ENCODE assay signal across 1 cellular context in the genomic region with DNA sequence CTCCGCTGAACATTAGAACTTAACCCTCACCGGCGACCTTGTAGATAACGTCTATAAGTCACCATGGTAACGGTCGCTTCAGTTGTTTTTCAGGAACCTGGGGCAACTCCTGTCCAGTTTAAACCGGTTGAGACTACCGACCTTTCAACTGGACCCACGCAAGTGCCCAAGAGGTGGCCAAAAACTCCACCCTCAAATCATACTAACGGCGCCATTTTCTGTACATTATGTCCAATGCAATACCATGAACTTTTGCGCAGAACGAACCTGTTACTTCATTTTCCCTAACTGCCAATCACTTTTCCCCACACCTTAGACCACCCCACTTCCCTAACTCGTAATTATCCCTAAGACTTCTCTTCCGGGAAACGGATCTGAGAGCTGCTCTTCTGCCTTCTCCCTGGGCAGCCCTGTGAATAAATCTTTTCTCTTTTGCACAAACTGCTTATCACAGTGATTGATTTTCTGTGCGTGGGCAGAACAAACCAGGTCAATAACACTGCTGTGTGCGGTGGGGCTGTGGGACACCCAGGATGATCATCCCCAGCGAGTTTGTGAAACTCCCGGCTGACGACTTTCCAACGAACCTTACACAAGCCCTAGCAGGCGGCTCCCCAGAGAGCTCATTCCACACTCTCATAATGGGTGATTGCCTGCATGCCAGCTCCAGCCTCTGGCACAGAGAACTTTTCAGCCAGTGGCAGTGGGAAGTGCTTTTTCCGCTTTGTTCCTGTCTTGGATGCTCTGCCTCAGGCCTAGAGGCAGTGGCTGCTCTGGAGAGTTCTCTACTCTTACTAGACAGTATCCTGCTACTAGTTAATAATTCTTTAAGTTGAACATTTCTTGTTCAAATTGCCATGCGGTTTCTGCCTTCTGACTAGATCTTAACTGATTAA.
TF ChIP-seq lines count a peak whose summit lies in the region.

No MANE protein-coding gene starts in this region.

TF ChIP-seq in HepG2, 621 proteins besides CTCF, POLR2A, EP300 and RAD21 (continued from another document):
- TF ChIP-seq, protein P1, sequence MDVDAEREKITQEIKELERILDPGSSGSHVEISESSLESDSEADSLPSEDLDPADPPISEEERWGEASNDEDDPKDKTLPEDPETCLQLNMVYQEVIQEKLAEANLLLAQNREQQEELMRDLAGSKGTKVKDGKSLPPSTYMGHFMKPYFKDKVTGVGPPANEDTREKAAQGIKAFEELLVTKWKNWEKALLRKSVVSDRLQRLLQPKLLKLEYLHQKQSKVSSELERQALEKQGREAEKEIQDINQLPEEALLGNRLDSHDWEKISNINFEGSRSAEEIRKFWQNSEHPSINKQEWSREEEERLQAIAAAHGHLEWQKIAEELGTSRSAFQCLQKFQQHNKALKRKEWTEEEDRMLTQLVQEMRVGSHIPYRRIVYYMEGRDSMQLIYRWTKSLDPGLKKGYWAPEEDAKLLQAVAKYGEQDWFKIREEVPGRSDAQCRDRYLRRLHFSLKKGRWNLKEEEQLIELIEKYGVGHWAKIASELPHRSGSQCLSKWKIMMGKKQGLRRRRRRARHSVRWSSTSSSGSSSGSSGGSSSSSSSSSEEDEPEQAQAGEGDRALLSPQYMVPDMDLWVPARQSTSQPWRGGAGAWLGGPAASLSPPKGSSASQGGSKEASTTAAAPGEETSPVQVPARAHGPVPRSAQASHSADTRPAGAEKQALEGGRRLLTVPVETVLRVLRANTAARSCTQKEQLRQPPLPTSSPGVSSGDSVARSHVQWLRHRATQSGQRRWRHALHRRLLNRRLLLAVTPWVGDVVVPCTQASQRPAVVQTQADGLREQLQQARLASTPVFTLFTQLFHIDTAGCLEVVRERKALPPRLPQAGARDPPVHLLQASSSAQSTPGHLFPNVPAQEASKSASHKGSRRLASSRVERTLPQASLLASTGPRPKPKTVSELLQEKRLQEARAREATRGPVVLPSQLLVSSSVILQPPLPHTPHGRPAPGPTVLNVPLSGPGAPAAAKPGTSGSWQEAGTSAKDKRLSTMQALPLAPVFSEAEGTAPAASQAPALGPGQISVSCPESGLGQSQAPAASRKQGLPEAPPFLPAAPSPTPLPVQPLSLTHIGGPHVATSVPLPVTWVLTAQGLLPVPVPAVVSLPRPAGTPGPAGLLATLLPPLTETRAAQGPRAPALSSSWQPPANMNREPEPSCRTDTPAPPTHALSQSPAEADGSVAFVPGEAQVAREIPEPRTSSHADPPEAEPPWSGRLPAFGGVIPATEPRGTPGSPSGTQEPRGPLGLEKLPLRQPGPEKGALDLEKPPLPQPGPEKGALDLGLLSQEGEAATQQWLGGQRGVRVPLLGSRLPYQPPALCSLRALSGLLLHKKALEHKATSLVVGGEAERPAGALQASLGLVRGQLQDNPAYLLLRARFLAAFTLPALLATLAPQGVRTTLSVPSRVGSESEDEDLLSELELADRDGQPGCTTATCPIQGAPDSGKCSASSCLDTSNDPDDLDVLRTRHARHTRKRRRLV (CRISPR knock-in tag; IDR thresholded peaks at IDR 0.05) = no peak
- TF ChIP-seq ZNF280D (CRISPR knock-in tag; IDR thresholded peaks at IDR 0.05) (peak; percentile 77; the same call in 1 of the 2 replicates), ZMYM3 (CRISPR knock-in tag; IDR thresholded peaks at IDR 0.05) (no peak), ZNF451 (CRISPR knock-in tag; IDR thresholded peaks at IDR 0.05) (0 out of 2 replicates have a peak, but pooled peaks have one; percentile 41), KLF12 (CRISPR knock-in tag; IDR thresholded peaks at IDR 0.05; ENCODE audit: borderline replicate concordance) (0 out of 2 replicates have a peak, but pooled peaks have one; percentile 47), WIZ (CRISPR knock-in tag; IDR thresholded peaks at IDR 0.05) (peak; percentile 73; the same call in 1 of the 2 replicates), ZNF282 (IDR thresholded peaks at IDR 0.05; ENCODE audit: partially characterized antibody) (no peak), HOXA3 (CRISPR knock-in tag; IDR thresholded peaks at IDR 0.05) (peak; percentile 70; the same call in 1 of the 2 replicates)
- TF ChIP-seq, protein P2, sequence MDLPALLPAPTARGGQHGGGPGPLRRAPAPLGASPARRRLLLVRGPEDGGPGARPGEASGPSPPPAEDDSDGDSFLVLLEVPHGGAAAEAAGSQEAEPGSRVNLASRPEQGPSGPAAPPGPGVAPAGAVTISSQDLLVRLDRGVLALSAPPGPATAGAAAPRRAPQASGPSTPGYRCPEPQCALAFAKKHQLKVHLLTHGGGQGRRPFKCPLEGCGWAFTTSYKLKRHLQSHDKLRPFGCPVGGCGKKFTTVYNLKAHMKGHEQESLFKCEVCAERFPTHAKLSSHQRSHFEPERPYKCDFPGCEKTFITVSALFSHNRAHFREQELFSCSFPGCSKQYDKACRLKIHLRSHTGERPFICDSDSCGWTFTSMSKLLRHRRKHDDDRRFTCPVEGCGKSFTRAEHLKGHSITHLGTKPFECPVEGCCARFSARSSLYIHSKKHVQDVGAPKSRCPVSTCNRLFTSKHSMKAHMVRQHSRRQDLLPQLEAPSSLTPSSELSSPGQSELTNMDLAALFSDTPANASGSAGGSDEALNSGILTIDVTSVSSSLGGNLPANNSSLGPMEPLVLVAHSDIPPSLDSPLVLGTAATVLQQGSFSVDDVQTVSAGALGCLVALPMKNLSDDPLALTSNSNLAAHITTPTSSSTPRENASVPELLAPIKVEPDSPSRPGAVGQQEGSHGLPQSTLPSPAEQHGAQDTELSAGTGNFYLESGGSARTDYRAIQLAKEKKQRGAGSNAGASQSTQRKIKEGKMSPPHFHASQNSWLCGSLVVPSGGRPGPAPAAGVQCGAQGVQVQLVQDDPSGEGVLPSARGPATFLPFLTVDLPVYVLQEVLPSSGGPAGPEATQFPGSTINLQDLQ (CRISPR knock-in tag; IDR thresholded peaks at IDR 0.05) = no peak
- TF ChIP-seq, protein P3, sequence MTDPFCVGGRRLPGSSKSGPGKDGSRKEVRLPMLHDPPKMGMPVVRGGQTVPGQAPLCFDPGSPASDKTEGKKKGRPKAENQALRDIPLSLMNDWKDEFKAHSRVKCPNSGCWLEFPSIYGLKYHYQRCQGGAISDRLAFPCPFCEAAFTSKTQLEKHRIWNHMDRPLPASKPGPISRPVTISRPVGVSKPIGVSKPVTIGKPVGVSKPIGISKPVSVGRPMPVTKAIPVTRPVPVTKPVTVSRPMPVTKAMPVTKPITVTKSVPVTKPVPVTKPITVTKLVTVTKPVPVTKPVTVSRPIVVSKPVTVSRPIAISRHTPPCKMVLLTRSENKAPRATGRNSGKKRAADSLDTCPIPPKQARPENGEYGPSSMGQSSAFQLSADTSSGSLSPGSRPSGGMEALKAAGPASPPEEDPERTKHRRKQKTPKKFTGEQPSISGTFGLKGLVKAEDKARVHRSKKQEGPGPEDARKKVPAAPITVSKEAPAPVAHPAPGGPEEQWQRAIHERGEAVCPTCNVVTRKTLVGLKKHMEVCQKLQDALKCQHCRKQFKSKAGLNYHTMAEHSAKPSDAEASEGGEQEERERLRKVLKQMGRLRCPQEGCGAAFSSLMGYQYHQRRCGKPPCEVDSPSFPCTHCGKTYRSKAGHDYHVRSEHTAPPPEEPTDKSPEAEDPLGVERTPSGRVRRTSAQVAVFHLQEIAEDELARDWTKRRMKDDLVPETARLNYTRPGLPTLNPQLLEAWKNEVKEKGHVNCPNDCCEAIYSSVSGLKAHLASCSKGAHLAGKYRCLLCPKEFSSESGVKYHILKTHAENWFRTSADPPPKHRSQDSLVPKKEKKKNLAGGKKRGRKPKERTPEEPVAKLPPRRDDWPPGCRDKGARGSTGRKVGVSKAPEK (CRISPR knock-in tag; IDR thresholded peaks at IDR 0.05; ENCODE audit: borderline replicate concordance) = 0 out of 2 replicates have a peak, but pooled peaks have one; percentile 23
- TF ChIP-seq, protein P4, sequence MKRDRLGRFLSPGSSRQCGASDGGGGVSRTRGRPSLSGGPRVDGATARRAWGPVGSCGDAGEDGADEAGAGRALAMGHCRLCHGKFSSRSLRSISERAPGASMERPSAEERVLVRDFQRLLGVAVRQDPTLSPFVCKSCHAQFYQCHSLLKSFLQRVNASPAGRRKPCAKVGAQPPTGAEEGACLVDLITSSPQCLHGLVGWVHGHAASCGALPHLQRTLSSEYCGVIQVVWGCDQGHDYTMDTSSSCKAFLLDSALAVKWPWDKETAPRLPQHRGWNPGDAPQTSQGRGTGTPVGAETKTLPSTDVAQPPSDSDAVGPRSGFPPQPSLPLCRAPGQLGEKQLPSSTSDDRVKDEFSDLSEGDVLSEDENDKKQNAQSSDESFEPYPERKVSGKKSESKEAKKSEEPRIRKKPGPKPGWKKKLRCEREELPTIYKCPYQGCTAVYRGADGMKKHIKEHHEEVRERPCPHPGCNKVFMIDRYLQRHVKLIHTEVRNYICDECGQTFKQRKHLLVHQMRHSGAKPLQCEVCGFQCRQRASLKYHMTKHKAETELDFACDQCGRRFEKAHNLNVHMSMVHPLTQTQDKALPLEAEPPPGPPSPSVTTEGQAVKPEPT (CRISPR knock-in tag; IDR thresholded peaks at IDR 0.05; ENCODE audit: low read depth) = no peak
- TF ChIP-seq, protein P5, sequence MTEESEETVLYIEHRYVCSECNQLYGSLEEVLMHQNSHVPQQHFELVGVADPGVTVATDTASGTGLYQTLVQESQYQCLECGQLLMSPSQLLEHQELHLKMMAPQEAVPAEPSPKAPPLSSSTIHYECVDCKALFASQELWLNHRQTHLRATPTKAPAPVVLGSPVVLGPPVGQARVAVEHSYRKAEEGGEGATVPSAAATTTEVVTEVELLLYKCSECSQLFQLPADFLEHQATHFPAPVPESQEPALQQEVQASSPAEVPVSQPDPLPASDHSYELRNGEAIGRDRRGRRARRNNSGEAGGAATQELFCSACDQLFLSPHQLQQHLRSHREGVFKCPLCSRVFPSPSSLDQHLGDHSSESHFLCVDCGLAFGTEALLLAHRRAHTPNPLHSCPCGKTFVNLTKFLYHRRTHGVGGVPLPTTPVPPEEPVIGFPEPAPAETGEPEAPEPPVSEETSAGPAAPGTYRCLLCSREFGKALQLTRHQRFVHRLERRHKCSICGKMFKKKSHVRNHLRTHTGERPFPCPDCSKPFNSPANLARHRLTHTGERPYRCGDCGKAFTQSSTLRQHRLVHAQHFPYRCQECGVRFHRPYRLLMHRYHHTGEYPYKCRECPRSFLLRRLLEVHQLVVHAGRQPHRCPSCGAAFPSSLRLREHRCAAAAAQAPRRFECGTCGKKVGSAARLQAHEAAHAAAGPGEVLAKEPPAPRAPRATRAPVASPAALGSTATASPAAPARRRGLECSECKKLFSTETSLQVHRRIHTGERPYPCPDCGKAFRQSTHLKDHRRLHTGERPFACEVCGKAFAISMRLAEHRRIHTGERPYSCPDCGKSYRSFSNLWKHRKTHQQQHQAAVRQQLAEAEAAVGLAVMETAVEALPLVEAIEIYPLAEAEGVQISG (CRISPR knock-in tag; IDR thresholded peaks at IDR 0.05) = peak; percentile 59; the same call in 1 of the 2 replicates
